In the genomic region with DNA sequence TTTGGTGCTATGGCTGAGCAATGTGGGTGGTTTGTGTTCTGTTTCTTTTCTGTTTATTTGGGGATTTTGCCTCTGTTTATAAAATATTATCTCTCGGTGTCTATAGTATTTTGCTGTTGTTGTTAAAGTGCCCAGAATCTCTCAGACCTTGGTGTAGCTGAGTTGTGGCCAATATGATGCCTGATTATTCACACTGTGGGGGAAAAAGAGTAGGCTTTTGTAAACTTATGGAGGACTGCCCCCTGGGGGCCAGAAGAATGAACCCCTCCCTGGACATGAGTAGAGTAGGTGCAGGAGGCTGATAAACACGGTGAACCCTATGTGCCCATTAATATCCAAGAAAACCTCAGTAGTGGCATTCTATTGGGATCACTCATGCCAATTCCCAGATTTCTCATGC, we compare ENCODE assay signal across 9 cellular contexts. TPM values are rescaled to one million over a fixed set of nuclear protein-coding genes. Genes with fewer than 3 reads are reported as not detected.
A peak's percentile ranks its signal among the peaks of the same experiment; 100 is the strongest.
DNase-seq lines count a peak whose midpoint lies in the region; ATAC-seq and TF ChIP-seq lines count a peak whose summit lies in the region.
"Had no signal": no experiment of that assay in that cellular context is flagged by ENCODE, and none has a peak within 500 bp of the region (broad histone marks: within the 10 kb centered on the region; RNA-seq: fewer than 3 reads in every experiment).

No MANE protein-coding gene starts in this region.

- no peak overlapping the region for H3K14ac ChIP-seq in mesenchymal stem cell (ENCODE audit: low read length in 2 of 2)

- H3K18ac ChIP-seq in mesenchymal stem cell (ENCODE audit: low read depth in 1 of 2, low read length in 2 of 2), result no peak overlapping the region

- no peaks in the 10 kb centered on the region for H3K4me1 ChIP-seq in mesenchymal stem cell (ENCODE audit: control insufficient read depth, insufficient read depth, low read depth, low read length)

- no peak overlapping the region for H2BK5ac ChIP-seq in mesenchymal stem cell (ENCODE audit: low read depth, low read length, poor library complexity, severe bottlenecking)

- H2AFZ ChIP-seq in mesenchymal stem cell (ENCODE audit: low read depth, low read length), result no peak overlapping the region

- H3K4me2 ChIP-seq in mesenchymal stem cell (ENCODE audit: low read length, poor library complexity, severe bottlenecking), result no peak overlapping the region

- H2BK12ac ChIP-seq in mesenchymal stem cell (ENCODE audit: low read length in 2 of 2), result no peak overlapping the region

- H3K23ac ChIP-seq in mesenchymal stem cell (ENCODE audit: low read length in 2 of 2), result no peak overlapping the region

- intact Hi-C loops in dorsolateral prefrontal cortex (cut with DNase I), result no loop called here

- no peak overlapping the region for H2AK5ac ChIP-seq in mesenchymal stem cell (ENCODE audit: low read length, severe bottlenecking)

- H3K4me3 ChIP-seq in GM06990 (replicated peaks; ENCODE audit: low read depth, low read length) (no peak overlapping the region), dorsolateral prefrontal cortex (no peak overlapping the region), mesenchymal stem cell (ENCODE audit: insufficient read depth in 1 of 2, low read depth in 1 of 2, low read length in 2 of 2) (no peak overlapping the region)
- H3K4me3 ChIP-seq: SK-N-MC had no signal

- H3K79me1 ChIP-seq in mesenchymal stem cell (replicated peaks; ENCODE audit: low read length, poor library complexity, severe bottlenecking), result no peaks in the 10 kb centered on the region

- H4K91ac ChIP-seq in mesenchymal stem cell (ENCODE audit: low read length), result no peak overlapping the region

- peak; percentile 50 for TF ChIP-seq CTCF in GM06990 (IDR thresholded peaks at IDR 0.05; ENCODE audit: insufficient read depth, low read length, poor library complexity, severe bottlenecking)
- peak in 51 of 56 donors; percentile 20 to 65 (median 43) for TF ChIP-seq CTCF in dorsolateral prefrontal cortex (IDR thresholded peaks at IDR 0.05 in 54 of 56, conservative IDR thresholded peaks at IDR 0.05 in 2 of 56; ENCODE audit: low read depth in 1 of 56, partially characterized antibody in 56 of 56)

- H4K8ac ChIP-seq in mesenchymal stem cell (ENCODE audit: low read length), result no peak overlapping the region

- ATAC-seq in HG03159 (IDR thresholded peaks at IDR 0.05; ENCODE audit: unreplicated experiment), result peak; percentile 61

- H3K36me3 ChIP-seq in GM06990 (ENCODE audit: control insufficient read depth, insufficient read depth, low read length) (no peaks in the 10 kb centered on the region), mesenchymal stem cell (ENCODE audit: control insufficient read depth in 1 of 2, insufficient read depth in 2 of 2, low read depth in 1 of 2, low read length in 2 of 2) (no peaks in the 10 kb centered on the region)

- H3K27ac ChIP-seq in dorsolateral prefrontal cortex (no peak overlapping the region), mesenchymal stem cell (ENCODE audit: low read length, poor library complexity, severe bottlenecking) (no peak overlapping the region)
- H3K27ac ChIP-seq: SK-N-MC had no signal

- DNase-seq in GM06990 (ENCODE audit: extremely low read depth, insufficient read length) (no peak), NCI-H774 (lab: John Stamatoyannopoulos, UW) (peak; percentile 67), dorsolateral prefrontal cortex (peak in 1 of 10 donors; percentile 29), mesenchymal stem cell (peak; percentile 84), GDM1 (lab: John Stamatoyannopoulos, UW) (no peak), SKM-1 treated with dmso at 0.1 percent for 144 hours (lab: John Stamatoyannopoulos, UW; ENCODE audit: unreplicated experiment) (no peak)
- DNase-seq in activated CD8-positive, alpha-beta memory T cell treated with anti-CD3 and anti-CD28 coated beads, Interleukin-2, amount 50 U/mL, for 4 hours, result no peak

- H3K27me3 ChIP-seq in GM06990 (replicated peaks; ENCODE audit: control insufficient read depth, insufficient read depth, low read length) (no peaks in the 10 kb centered on the region; the same call in none of the 2 replicates), dorsolateral prefrontal cortex (no peaks in the 10 kb centered on the region), mesenchymal stem cell (ENCODE audit: control insufficient read depth in 1 of 2, insufficient read depth in 1 of 2, low read length in 2 of 2) (peaks cover 0 to 5% of the 10 kb centered on the region in 2 experiments)

- H3K9ac ChIP-seq in mesenchymal stem cell (ENCODE audit: low read length), result peak overlapping the region; percentile 54

- H3K4ac ChIP-seq in mesenchymal stem cell (ENCODE audit: low read depth in 1 of 2, low read length in 2 of 2), result no peak overlapping the region

- WGBS in mesenchymal stem cell, result 17% methylated on average over 2 of the region's 2 CpGs

- no peak overlapping the region for H2BK15ac ChIP-seq in mesenchymal stem cell (ENCODE audit: low read depth, poor library complexity, severe bottlenecking)

- no peak overlapping the region for H2BK120ac ChIP-seq in mesenchymal stem cell (ENCODE audit: low read depth, low read length)

- H3K9me3 ChIP-seq in mesenchymal stem cell (ENCODE audit: control insufficient read depth, low read length), result no peaks in the 10 kb centered on the region

RNA-seq across cellular contexts. Expression of gene DPYSL3, which starts 49.0 kb away (rescaled TPM):
- total RNA-seq in dorsolateral prefrontal cortex, result 100 to 1,000 TPM in 3 of 120 experiments, 10 to 100 TPM in 117; 43.5 to 116 (median 73.3) TPM
- 27.3 TPM for polyA plus RNA-seq in mesenchymal stem cell (2013, experiment 1 of 2)
- polyA plus RNA-seq in mesenchymal stem cell (2013, experiment 2 of 2), result 26.8 TPM

Comparison
In these comparisons a context has a peak if more than half of its experiments do, and no peak if none do; other contexts are left out.
1. DNase-seq: peak in NCI-H774 (single experiment) and mesenchymal stem cell (single experiment); none in GM06990 (single experiment), GDM1 (single experiment), activated CD8-positive, alpha-beta memory T cell treated with anti-CD3 and anti-CD28 coated beads, Interleukin-2, amount 50 U/mL, for 4 hours (single experiment) and SKM-1 treated with dmso at 0.1 percent for 144 hours (single experiment).